Comparison of ENCODE assay signal across 17 cellular contexts in the genomic region with DNA sequence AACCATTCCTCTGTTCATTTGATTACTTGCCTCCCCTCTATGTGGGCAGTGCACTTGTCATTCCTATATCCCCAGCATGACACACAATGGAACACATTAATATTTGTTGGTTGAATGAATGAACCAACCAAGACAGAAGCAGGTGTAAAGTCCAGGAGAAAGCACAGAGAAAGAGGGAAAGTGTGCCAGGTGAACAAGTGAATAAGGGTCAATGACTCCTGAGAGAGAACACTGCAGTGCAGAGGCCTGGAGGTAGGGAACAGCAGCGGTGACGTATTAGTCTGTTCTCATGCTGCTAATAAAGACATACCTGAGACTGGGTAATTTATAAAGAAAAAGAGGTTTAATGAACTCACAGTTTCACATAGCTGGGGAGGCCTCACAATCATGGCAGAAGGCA. TPM values are rescaled to one million over a fixed set of nuclear protein-coding genes. Genes with fewer than 3 reads are reported as not detected.
DNase-seq lines count a peak whose midpoint lies in the region; ATAC-seq and TF ChIP-seq lines count a peak whose summit lies in the region.
"Had no signal": no experiment of that assay in that cellular context is flagged by ENCODE, and none has a peak within 500 bp of the region (broad histone marks: within the 10 kb centered on the region; RNA-seq: fewer than 3 reads in every experiment).

No MANE protein-coding gene starts in this region.

- ATAC-seq in left lobe of liver: peak; percentile 98
- ATAC-seq in HG03159 (IDR thresholded peaks at IDR 0.05; ENCODE audit: unreplicated experiment): no peak
- ATAC-seq: CD8-positive, alpha-beta T cell had no signal

- H4K20me1 ChIP-seq in neural progenitor cell (ENCODE audit: low read depth): no peaks in the 10 kb centered on the region
- H4K20me1 ChIP-seq: BLaER1 had no signal

- H3K36me3 Mint-ChIP-seq in endodermal cell (ENCODE audit: low read depth): peaks cover 73% of the 10 kb centered on the region
- H3K36me3 Mint-ChIP-seq in neural progenitor cell: peaks cover 63% of the 10 kb centered on the region

- H3K9ac ChIP-seq in endodermal cell (ENCODE audit: extremely low read depth, low read length, poor library complexity, severe bottlenecking) (no peak overlapping the region), neural progenitor cell (no peak overlapping the region)
- H3K9ac ChIP-seq: BLaER1, GM23248 had no signal

- H3F3A ChIP-seq in neural progenitor cell (ENCODE audit: low read depth): peaks cover 17% of the 10 kb centered on the region

- POLR2A ChIA-PET in RWPE1 (lab: Yijun Ruan, JAX; ENCODE audit: low non-redundant PET): no interaction called here

- TF ChIP-seq CTCF in endodermal cell (conservative IDR thresholded peaks at IDR 0.05) (no peak), neural progenitor cell (IDR thresholded peaks at IDR 0.05) (no peak), RWPE1 (conservative IDR thresholded peaks at IDR 0.05; ENCODE audit: low read depth) (no peak)

- H3K4me1 Mint-ChIP-seq in endodermal cell (peaks cover 25% of the 10 kb centered on the region), neural progenitor cell (peaks cover 7% of the 10 kb centered on the region)
- H3K4me1 Mint-ChIP-seq: B cell; CD4-positive, CD25-positive, alpha-beta regulatory T cell had no signal

- H3K27me3 ChIP-seq in endodermal cell (ENCODE audit: control insufficient read depth, insufficient read depth, low read length, poor library complexity, severe bottlenecking) (no peaks in the 10 kb centered on the region), neural progenitor cell (no peaks in the 10 kb centered on the region)
- H3K27me3 ChIP-seq: BLaER1 had no signal

- H3K36me3 ChIP-seq in endodermal cell (ENCODE audit: control insufficient read depth, insufficient read depth, low read length) (peaks cover 78% of the 10 kb centered on the region), neural progenitor cell (peaks cover 10% of the 10 kb centered on the region)

- H3K27me3 Mint-ChIP-seq in endodermal cell (ENCODE audit: insufficient read depth) (no peaks in the 10 kb centered on the region), neural progenitor cell (ENCODE audit: insufficient read depth, low read depth) (peaks cover 3% of the 10 kb centered on the region)
- H3K27me3 Mint-ChIP-seq: B cell; CD4-positive, CD25-positive, alpha-beta regulatory T cell had no signal

- CTCF ChIA-PET in RWPE1 (lab: Yijun Ruan, JAX): no interaction called here

- H3K4me1 ChIP-seq in endodermal cell (ENCODE audit: control insufficient read depth, insufficient read depth, low read length) (peaks cover 4% of the 10 kb centered on the region), neural progenitor cell (peaks cover 27% of the 10 kb centered on the region)
- H3K4me1 ChIP-seq: Caco-2 had no signal

- 94 to 100% methylated on average over 2 of the region's 2 CpGs for WGBS in endodermal cell (ENCODE audit: insufficient coverage in 1 of 2, insufficient read length in 1 of 2), 2 experiments

- H3K79me2 ChIP-seq in neural progenitor cell (ENCODE audit: low read depth): no peaks in the 10 kb centered on the region

- H3K27ac Mint-ChIP-seq in endodermal cell (no peak overlapping the region), neural progenitor cell (peak overlapping the region; percentile 2)
- H3K27ac Mint-ChIP-seq: B cell; CD8-positive, alpha-beta T cell had no signal

- no peak overlapping the region for H3K4me2 ChIP-seq in neural progenitor cell
- H3K4me2 ChIP-seq: BLaER1 had no signal

- peak overlapping the region; percentile 32 for H3K4me3 ChIP-seq in endodermal cell (ENCODE audit: low read length)
- H3K4me3 ChIP-seq in neural progenitor cell: no peak overlapping the region
- H3K4me3 ChIP-seq: BLaER1, GM23248 had no signal

- H3K9me3 Mint-ChIP-seq in endodermal cell (no peaks in the 10 kb centered on the region), neural progenitor cell (no peaks in the 10 kb centered on the region)

- no peak overlapping the region for H2AFZ ChIP-seq in neural progenitor cell (replicated peaks)
- H2AFZ ChIP-seq: GM23248 had no signal

- no peak overlapping the region for H3K4me3 Mint-ChIP-seq in endodermal cell
- H3K4me3 Mint-ChIP-seq in neural progenitor cell: no peak overlapping the region
- H3K4me3 Mint-ChIP-seq: B cell; CD4-positive, CD25-positive, alpha-beta regulatory T cell; CD8-positive, alpha-beta T cell had no signal

- H3K27ac ChIP-seq in endodermal cell (ENCODE audit: low read depth, low read length) (no peak overlapping the region), neural progenitor cell (no peak overlapping the region), RWPE1 (no peak overlapping the region)
- H3K27ac ChIP-seq: BLaER1, C4-2B, GM23248 had no signal

- DNase-seq in endodermal cell (no peak), left lobe of liver (ENCODE audit: low spot score) (peak; percentile 56), neural progenitor cell (ENCODE audit: low spot score) (no peak), RWPE1 (ENCODE audit: low spot score) (no peak), SW480 (ENCODE audit: low spot score) (no peak)
- DNase-seq: Caco-2; CD4-positive, CD25-positive, alpha-beta regulatory T cell; CD8-positive, alpha-beta T cell; DMS153; DND-41; H7; HCEC 1CT had no signal

- H3K9me3 ChIP-seq in endodermal cell (ENCODE audit: control insufficient read depth, low read length) (peaks cover 23% of the 10 kb centered on the region), neural progenitor cell (ENCODE audit: low read depth) (no peaks in the 10 kb centered on the region)
- H3K9me3 ChIP-seq: Caco-2 had no signal

RNA-seq across cellular contexts. Expression of a gene that starts 53.1 kb away (rescaled TPM):
- 10 to 100 TPM; 42.0 to 42.9 TPM for total RNA-seq in endodermal cell
- polyA plus RNA-seq in endodermal cell (2013, experiment 1 of 2): 30.4 TPM
- polyA plus RNA-seq in endodermal cell (2013, experiment 2 of 2): 28.4 TPM
- 4.9 TPM for total RNA-seq in left lobe of liver
- total RNA-seq in neural progenitor cell (ENCODE audit: low replicate concordance): 27.7 and 51.3 TPM in 2 replicates
